In the genomic region with DNA sequence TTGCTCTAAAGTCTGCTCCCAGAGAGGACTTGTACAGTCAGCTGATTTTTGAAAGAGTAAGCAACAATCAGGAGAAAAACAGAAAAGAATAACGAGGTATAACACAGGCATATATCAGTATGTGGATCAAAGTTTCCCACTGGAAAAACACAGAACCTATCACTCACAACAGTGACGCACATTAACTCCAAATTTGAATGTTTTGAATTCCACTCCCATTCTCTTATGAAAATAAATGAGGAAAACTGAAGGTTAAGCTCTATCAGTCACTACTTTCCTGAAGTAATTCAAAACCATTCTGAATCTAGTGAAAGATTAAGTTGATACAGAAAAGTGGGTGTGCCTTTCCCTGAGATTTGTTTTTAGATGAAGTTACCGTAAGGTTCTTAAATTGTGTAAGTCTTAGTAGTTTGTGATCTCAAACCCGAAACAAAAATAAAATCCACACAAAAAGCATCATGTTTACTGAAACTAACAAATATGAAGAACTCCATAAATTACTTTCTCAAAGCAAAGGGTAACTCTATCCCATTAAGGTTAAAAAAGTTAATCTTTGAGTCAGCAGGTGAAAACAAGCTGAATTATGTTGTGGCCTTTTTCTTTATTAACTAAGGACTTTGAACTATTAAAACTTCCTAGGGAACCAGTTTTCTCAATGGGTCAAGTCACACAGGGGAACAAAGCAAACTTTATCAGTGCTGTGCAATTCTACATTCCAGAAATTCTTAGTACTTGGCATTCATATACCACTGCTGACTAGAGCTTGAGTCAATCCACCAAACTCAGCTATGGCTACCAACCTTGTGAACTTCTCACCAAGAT, we compare ENCODE assay signal across 8 cellular contexts.
DNase-seq lines count a peak whose midpoint lies in the region; ATAC-seq and TF ChIP-seq lines count a peak whose summit lies in the region.
"Had no signal": no experiment of that assay in that cellular context is flagged by ENCODE, and none has a peak within 500 bp of the region (broad histone marks: within the 10 kb centered on the region; RNA-seq: fewer than 3 reads in every experiment).

No MANE protein-coding gene starts in this region.

- WGBS in transverse colon (ENCODE audit: low coverage in 1 of 2), 2 donors = 60 to 67% methylated on average over 4 of the region's 4 CpGs

- H3K36me3 ChIP-seq in transverse colon = no peaks in the 10 kb centered on the region

- H3K27me3 ChIP-seq in transverse colon = no peaks in the 10 kb centered on the region

- peak overlapping the region; percentile 10 for H3K4me3 ChIP-seq in coronary artery
- H3K4me3 ChIP-seq in transverse colon = no peak overlapping the region

- intact Hi-C loops in transverse colon (cut with DNase I; ENCODE audit: low total_unique reads) = no loop called here
- intact Hi-C loops in posterior vena cava (cut with DNase I) = no loop called here

- DNase-seq in LoVo (ENCODE audit: low spot score) (peak; percentile 55), coronary artery (ENCODE audit: low spot score) (no peak), left lobe of liver (ENCODE audit: low spot score) (no peak), transverse colon (no peak), NCI-H1105 treated with DMSO at 0.1 percent for 48 hours (lab: John Stamatoyannopoulos, UW) (no peak), posterior vena cava (ENCODE audit: low spot score) (no peak)
- DNase-seq: T-helper 2 cell had no signal

- H3K4me1 ChIP-seq in transverse colon = peaks cover 0 to 16% (median 2%) of the 10 kb centered on the region in 4 donors

- H3K9me3 ChIP-seq in transverse colon = no peaks in the 10 kb centered on the region

- H3K27ac ChIP-seq in coronary artery = peak overlapping the region; percentile 36 to 49
- peak overlapping the region in 3 of 4 donors; percentile 13 to 32 (median 24) for H3K27ac ChIP-seq in transverse colon

- ATAC-seq in left lobe of liver (peak; percentile 88), esophagus mucosa (no peak)

- no peak for TF ChIP-seq POLR2A in transverse colon (IDR thresholded peaks at IDR 0.05)

- no peak for TF ChIP-seq EP300 in transverse colon (IDR thresholded peaks at IDR 0.05; ENCODE audit: low read depth)

- TF ChIP-seq CTCF in coronary artery (IDR thresholded peaks at IDR 0.05) (no peak), transverse colon (IDR thresholded peaks at IDR 0.05) (no peak)

- in situ Hi-C loops in transverse colon (cut with MboI; ENCODE audit: low pct_ligation_motif_present in 1 of 4, low pct_unique_long_range_greater_than_20kb in 1 of 4, low sequenced_read_pairs in 3 of 4) = no loop called here
